Comparison of ENCODE assay signal across 8 cellular contexts in genomic region chr10:110566472-110567200, GRCh38. TPM values are rescaled to one million over a fixed set of nuclear protein-coding genes. Genes with fewer than 3 reads are reported as not detected.
A peak's percentile ranks its signal among the peaks of the same experiment; 100 is the strongest.
DNase-seq lines count a peak whose midpoint lies in the region; ATAC-seq and TF ChIP-seq lines count a peak whose summit lies in the region.

No MANE protein-coding gene starts in this region.

- no peak for TF ChIP-seq RAD21 in liver (IDR thresholded peaks at IDR 0.05)

- H3K36me3 ChIP-seq in HAP-1 (replicated peaks) (peaks cover 23% of the 10 kb centered on the region), liver (ENCODE audit: control insufficient read depth in 4 of 4, insufficient read depth in 3 of 4, low read depth in 1 of 4, low read length in 3 of 4) (peaks cover 0 to 2% (median 0%) of the 10 kb centered on the region in 4 donors), urinary bladder (ENCODE audit: insufficient read depth) (no peaks in the 10 kb centered on the region)

- POLR2A ChIA-PET in AG04449 (lab: Yijun Ruan, JAX) = interaction anchor here (0.6 kb wide), 1 partner anchor 261 kb away, joined by 4 read pairs; no protein-coding TSS in a partner anchor

- ATAC-seq in HG02610 (IDR thresholded peaks at IDR 0.05; ENCODE audit: unreplicated experiment) = no peak

- peak overlapping the region in 1 of 2 donors; percentile 88 for H3K9ac ChIP-seq in liver (ENCODE audit: low read depth in 1 of 2, low read length in 2 of 2)

- H3K4me3 ChIP-seq in AG04449 (ENCODE audit: low read depth, low read length) (peak overlapping the region; percentile 84), HAP-1 (peak overlapping the region; percentile 98), liver (ENCODE audit: low read depth in 1 of 3, low read length in 3 of 3) (peak overlapping the region; percentile 78 to 97 (median 93)), urinary bladder (ENCODE audit: low read depth, low read length) (peak overlapping the region; percentile 91)

- no peak for TF ChIP-seq CTCF in AG04449 (IDR thresholded peaks at IDR 0.05; ENCODE audit: insufficient read depth, low read length, missing control alignments)
- TF ChIP-seq CTCF in liver (IDR thresholded peaks at IDR 0.05; ENCODE audit: low read depth, low read length, missing input control) = no peak

- DNase-seq in AG04449 (ENCODE audit: low read depth, low spot score) (no peak), HAP-1 (ENCODE audit: low spot score in 2 of 2) (peak in 1 of 2 experiments; percentile 19), NCI-H1436 (lab: John Stamatoyannopoulos, UW) (no peak), 8988T (no peak)

- H3K9me3 ChIP-seq in HAP-1 = no peaks in the 10 kb centered on the region
- H3K9me3 ChIP-seq in liver (ENCODE audit: control insufficient read depth in 4 of 4, low read length in 3 of 4) = no peaks in the 10 kb centered on the region

- H3K4me1 ChIP-seq in HAP-1 = peaks cover 26% of the 10 kb centered on the region
- peaks cover 3 to 17% (median 8%) of the 10 kb centered on the region in 4 donors for H3K4me1 ChIP-seq in liver (ENCODE audit: control insufficient read depth in 4 of 4, insufficient read depth in 4 of 4, low read length in 3 of 4)
- no peaks in the 10 kb centered on the region for H3K4me1 ChIP-seq in urinary bladder (ENCODE audit: insufficient read depth)

- H3K27me3 ChIP-seq in HAP-1 (ENCODE audit: low read depth) (peaks cover 7% of the 10 kb centered on the region), liver (ENCODE audit: control insufficient read depth in 4 of 4, insufficient read depth in 4 of 4, low read length in 3 of 4) (no peaks in the 10 kb centered on the region)

- H3K27ac ChIP-seq in angular gyrus (ENCODE audit: low read depth, low read length) (peak overlapping the region; percentile 97), liver (ENCODE audit: low read depth in 1 of 2, low read length in 2 of 2) (peak overlapping the region; percentile 94), urinary bladder (ENCODE audit: low read depth) (no peak overlapping the region)

- CTCF ChIA-PET in AG04449 (lab: Yijun Ruan, JAX) = interaction anchor here (0.6 to 6.5 kb wide), 9 partner anchors 10 to 262 kb away, joined by 3 to 84 read pairs (median 3); partner anchors contain the start of gene SMNDC1

- 57% methylated on average over 19 of the region's 19 CpGs for whole genome bisulfite sequencing in liver
- 34% methylated on average over 19 of the region's 19 CpGs for WGBS in urinary bladder

- in situ Hi-C loops in HAP-1 (cut with MboI; ENCODE audit: low sequenced_read_pairs) = loop anchor here (25.0 kb wide), 1 partner anchor 429 kb away; no protein-coding TSS in a partner anchor

TF ChIP-seq in liver, 16 proteins besides CTCF, POLR2A, EP300 and RAD21:
- TF ChIP-seq RXRA (IDR thresholded peaks at IDR 0.05) (no peak), TAF1 (conservative IDR thresholded peaks at IDR 0.05) (peak; percentile 35), EGR1 (IDR thresholded peaks at IDR 0.05; ENCODE audit: low read depth in 2 of 2) (no peak), JUND (IDR thresholded peaks at IDR 0.05) (no peak)

RNA-seq across cellular contexts. Expression of gene SMC3, which starts 0.9 kb away (rescaled TPM):
- total RNA-seq in liver (10 to 100 TPM; 13.1 to 26.4 TPM), urinary bladder (50.7 TPM)
- polyA plus RNA-seq in liver (10 to 100 TPM in 1 of 2 donors, 1 to 10 TPM in 1; 7.2 to 23.0 TPM), urinary bladder (25.8 TPM)
